Comparison of ENCODE assay signal across 8 cellular contexts in genomic region chr15:86624261-86625036, GRCh38.
DNase-seq lines count a peak whose midpoint lies in the region; ATAC-seq and TF ChIP-seq lines count a peak whose summit lies in the region.

No MANE protein-coding gene starts in this region.

- H3K9me3 ChIP-seq in DND-41 (ENCODE audit: insufficient read depth, low read length, severe bottlenecking) (no peaks in the 10 kb centered on the region), stomach (no peaks in the 10 kb centered on the region)

- peak; percentile 65 for ATAC-seq in DND-41 (ENCODE audit: insufficient read depth, low read depth)

- TF ChIP-seq CTCF in DND-41 (IDR thresholded peaks at IDR 0.05; ENCODE audit: borderline replicate concordance, extremely low read depth, low read length, poor library complexity, severe bottlenecking) = peak; percentile 20
- TF ChIP-seq CTCF in astrocyte of the spinal cord (IDR thresholded peaks at IDR 0.05; ENCODE audit: low read depth, low read length) = peak; percentile 57
- no peak for TF ChIP-seq CTCF in stomach (IDR thresholded peaks at IDR 0.05)

- TF ChIP-seq EP300 in stomach (IDR thresholded peaks at IDR 0.05) = no peak

- H3K36me3 ChIP-seq in DND-41 (ENCODE audit: insufficient read depth, low read length) (no peaks in the 10 kb centered on the region), stomach (no peaks in the 10 kb centered on the region)

- H3K4me3 ChIP-seq in DND-41 (ENCODE audit: low read depth in 1 of 2, low read length in 2 of 2) (no peak overlapping the region), astrocyte of the spinal cord (ENCODE audit: low read depth, low read length) (no peak overlapping the region), stomach (no peak overlapping the region)

- peaks cover 1 to 10% (median 6%) of the 10 kb centered on the region in 3 donors for H3K27me3 Mint-ChIP-seq in immature natural killer cell (ENCODE audit: low read depth in 3 of 3)

- peaks cover 0 to 3% of the 10 kb centered on the region in 2 donors for H3K4me1 Mint-ChIP-seq in immature natural killer cell

- no peaks in the 10 kb centered on the region for H4K20me1 ChIP-seq in DND-41 (ENCODE audit: insufficient read depth, low read length)

- peaks cover 0 to 3% (median 0%) of the 10 kb centered on the region in 6 donors for H3K9me3 Mint-ChIP-seq in immature natural killer cell

- intact Hi-C loops in stomach (cut with DNase I; ENCODE audit: low total_unique reads) = no loop called here

- no peak overlapping the region for H3K27ac Mint-ChIP-seq in immature natural killer cell

- no peaks in the 10 kb centered on the region for H3K36me3 Mint-ChIP-seq in immature natural killer cell

- H3K4me3 Mint-ChIP-seq in immature natural killer cell = no peak overlapping the region

- H3K4me1 ChIP-seq in DND-41 (ENCODE audit: insufficient read depth, low read length) = no peaks in the 10 kb centered on the region
- H3K4me1 ChIP-seq in stomach = peaks cover 0 to 8% (median 0%) of the 10 kb centered on the region in 4 donors

- in situ Hi-C loops in astrocyte of the spinal cord (cut with HindIII; ENCODE audit: low sequenced_read_pairs) = no loop called here

- no peaks in the 10 kb centered on the region for H3K27me3 ChIP-seq in DND-41 (ENCODE audit: insufficient read depth, low read length, poor library complexity)
- peaks cover 0 to 10% (median 0%) of the 10 kb centered on the region in 3 donors for H3K27me3 ChIP-seq in stomach

- no peak for TF ChIP-seq POLR2A in stomach (IDR thresholded peaks at IDR 0.05)

- 21 to 43% (median 34%) methylated on average over 2 to 6 of the region's 6 CpGs for WGBS in stomach, 5 donors

- H3K27ac ChIP-seq in DND-41 (ENCODE audit: low read length) (no peak overlapping the region), stomach (no peak overlapping the region)

- H3K9ac ChIP-seq in DND-41 (ENCODE audit: low read depth, low read length) = no peak overlapping the region

- DNase-seq in DND-41 (peak; percentile 30), LHCN-M2 (ENCODE audit: low read depth) (peak; percentile 99), T1000 (lab: John Stamatoyannopoulos, UW) (peak; percentile 83), astrocyte of the spinal cord (ENCODE audit: low read depth, low spot score) (peak; percentile 90), immature natural killer cell (peak; percentile 8 to 70 (median 42)), stomach (no peak), NCI-H2227 (lab: John Stamatoyannopoulos, UW; ENCODE audit: unreplicated experiment) (no peak)
- DNase-seq in stimulated activated CD4-positive, alpha-beta T cell treated with anti-CD3 and anti-CD28 coated beads, Interleukin-1b, Interleukin-23, amount 100 ng/mL, for 24 hours (ENCODE audit: low read depth in 4 of 4, low spot score in 1 of 4) = peak; percentile 50 to 80 (median 62)

- H3K79me2 ChIP-seq in DND-41 (ENCODE audit: insufficient read depth, low read length) = no peaks in the 10 kb centered on the region

- no peak overlapping the region for H3K4me2 ChIP-seq in DND-41 (ENCODE audit: insufficient read depth, low read length)

- H2AFZ ChIP-seq in DND-41 (ENCODE audit: low read depth, low read length) = no peak overlapping the region

Comparison
In these comparisons a context has a peak if more than half of its experiments do, and no peak if none do; other contexts are left out.
1. DNase-seq: peak in DND-41 (single experiment), LHCN-M2 (single experiment), T1000 (single experiment), astrocyte of the spinal cord (single experiment), immature natural killer cell (3 of 3) and stimulated activated CD4-positive, alpha-beta T cell treated with anti-CD3 and anti-CD28 coated beads, Interleukin-1b, Interleukin-23, amount 100 ng/mL, for 24 hours (4 of 4); none in stomach (single experiment) and NCI-H2227 (single experiment).
2. CTCF ChIP-seq: peak in DND-41 (single experiment) and astrocyte of the spinal cord (single experiment); none in stomach (0 of 7).